ENCODE assay signal across 15 cellular contexts in the genomic region with DNA sequence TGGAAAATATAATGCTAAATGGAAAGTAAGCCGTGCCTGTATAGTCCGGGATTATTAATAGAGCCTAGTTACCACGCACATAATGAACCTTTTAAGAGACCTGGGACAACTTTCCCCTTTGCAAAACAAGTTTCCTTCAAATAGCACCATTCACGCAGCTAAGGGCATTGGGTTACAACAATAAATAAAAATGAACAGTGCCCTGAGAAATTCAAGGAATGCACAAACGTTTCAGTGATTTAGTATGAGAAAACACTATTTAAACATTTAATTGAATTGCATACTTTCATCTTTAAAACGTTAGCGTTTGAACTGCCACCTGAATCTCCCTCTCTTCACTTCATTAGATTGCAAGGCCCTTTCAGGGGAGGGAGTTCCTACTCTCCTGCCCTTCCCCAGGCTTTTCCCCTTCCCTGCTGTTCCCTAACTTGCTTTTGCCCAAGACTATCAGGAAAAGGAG. TPM values are rescaled to one million over a fixed set of nuclear protein-coding genes. Genes with fewer than 3 reads are reported as not detected.
DNase-seq lines count a peak whose midpoint lies in the region; ATAC-seq and TF ChIP-seq lines count a peak whose summit lies in the region.
"Had no signal": no experiment of that assay in that cellular context is flagged by ENCODE, and none has a peak within 500 bp of the region (broad histone marks: within the 10 kb centered on the region; RNA-seq: fewer than 3 reads in every experiment).

No MANE protein-coding gene starts in this region.

- H3K27me3 Mint-ChIP-seq in activated T-helper 1 cell treated with anti-CD3 and anti-CD28 coated beads, Interleukin-12 subunit alpha, Interleukin-12 subunit beta, Interleukin-2, Interleukin-4 antibody, amounts not matched to agents 30 ng/mL and 10 ng/mL and 1 ng/mL, durations not matched to agents 14 hours and 24 hours and 36 hours (ENCODE audit: insufficient read depth): peaks cover 5% of the 10 kb centered on the region

- H3K36me3 ChIP-seq in left ventricle myocardium inferior (no peaks in the 10 kb centered on the region), body of pancreas (replicated peaks in 1 of 2; ENCODE audit: insufficient read depth in 1 of 2, low read depth in 2 of 2) (no peaks in the 10 kb centered on the region)

- H3K27me3 ChIP-seq in left ventricle myocardium inferior (ENCODE audit: low read depth) (no peaks in the 10 kb centered on the region), body of pancreas (no peaks in the 10 kb centered on the region)

- H3K27ac Mint-ChIP-seq in activated T-helper 1 cell treated with anti-CD3 and anti-CD28 coated beads, Interleukin-12 subunit alpha, Interleukin-12 subunit beta, Interleukin-2, Interleukin-4 antibody, amounts not matched to agents 30 ng/mL and 10 ng/mL and 1 ng/mL, durations not matched to agents 14 hours and 24 hours and 36 hours: no peak overlapping the region
- H3K27ac Mint-ChIP-seq: activated naive CD8-positive, alpha-beta T cell treated with anti-CD3 and anti-CD28 coated beads, Interleukin-2, amount 10 ng/mL, durations not matched to agents 7 days and 5 days had no signal

- H3K9me3 Mint-ChIP-seq in activated T-helper 1 cell treated with anti-CD3 and anti-CD28 coated beads, Interleukin-12 subunit alpha, Interleukin-12 subunit beta, Interleukin-2, Interleukin-4 antibody, amounts not matched to agents 30 ng/mL and 10 ng/mL and 1 ng/mL, durations not matched to agents 14 hours and 24 hours and 36 hours: no peaks in the 10 kb centered on the region
- H3K9me3 Mint-ChIP-seq: activated naive CD8-positive, alpha-beta T cell treated with anti-CD3 and anti-CD28 coated beads, Interleukin-2, amount 10 ng/mL, durations not matched to agents 7 days and 5 days had no signal

- DNase-seq in left ventricle myocardium inferior (no peak), Right ventricle myocardium superior (no peak), body of pancreas (no peak), left kidney (ENCODE audit: low read depth, low spot score) (peak; percentile 77)
- DNase-seq in activated T-helper 1 cell treated with anti-CD3 and anti-CD28 coated beads, Interleukin-12 subunit alpha, Interleukin-12 subunit beta, Interleukin-2, Interleukin-4 antibody, amounts not matched to agents 30 ng/mL and 10 ng/mL and 1 ng/mL, durations not matched to agents 14 hours and 24 hours and 36 hours (ENCODE audit: low spot score): no peak
- DNase-seq: activated naive CD8-positive, alpha-beta T cell treated with anti-CD3 and anti-CD28 coated beads, Interleukin-2, amount 10 ng/mL, durations not matched to agents 7 days and 5 days; foreskin keratinocyte; KG1; mucosa of descending colon; NCI-H2171 treated with DMSO at 0.1 percent for 48 hours; SIG-M5; substantia nigra had no signal

- H3K27ac ChIP-seq in left ventricle myocardium inferior (replicated peaks): peak overlapping the region; percentile 42
- H3K27ac ChIP-seq in body of pancreas: peak overlapping the region in 3 of 4 donors; percentile 48 to 64 (median 51)
- H3K27ac ChIP-seq: foreskin keratinocyte had no signal

- WGBS in body of pancreas, 2 donors: 43 to 52% methylated on average over 7 of the region's 7 CpGs

- H3K4me3 Mint-ChIP-seq in activated T-helper 1 cell treated with anti-CD3 and anti-CD28 coated beads, Interleukin-12 subunit alpha, Interleukin-12 subunit beta, Interleukin-2, Interleukin-4 antibody, amounts not matched to agents 30 ng/mL and 10 ng/mL and 1 ng/mL, durations not matched to agents 14 hours and 24 hours and 36 hours: no peak overlapping the region
- H3K4me3 Mint-ChIP-seq: activated naive CD8-positive, alpha-beta T cell treated with anti-CD3 and anti-CD28 coated beads, Interleukin-2, amount 10 ng/mL, durations not matched to agents 7 days and 5 days had no signal

- no peak for TF ChIP-seq POLR2A in body of pancreas (IDR thresholded peaks at IDR 0.05)

- TF ChIP-seq CTCF in left ventricle myocardium inferior (IDR thresholded peaks at IDR 0.05; ENCODE audit: borderline replicate concordance) (no peak), body of pancreas (IDR thresholded peaks at IDR 0.05) (no peak)

- no peaks in the 10 kb centered on the region for H3K36me3 Mint-ChIP-seq in activated T-helper 1 cell treated with anti-CD3 and anti-CD28 coated beads, Interleukin-12 subunit alpha, Interleukin-12 subunit beta, Interleukin-2, Interleukin-4 antibody, amounts not matched to agents 30 ng/mL and 10 ng/mL and 1 ng/mL, durations not matched to agents 14 hours and 24 hours and 36 hours (ENCODE audit: low read depth)
- H3K36me3 Mint-ChIP-seq: activated naive CD8-positive, alpha-beta T cell treated with anti-CD3 and anti-CD28 coated beads, Interleukin-2, amount 10 ng/mL, durations not matched to agents 7 days and 5 days had no signal

- intact Hi-C loops in left ventricle myocardium inferior (cut with micrococcal nuclease): no loop called here
- intact Hi-C loops in Right ventricle myocardium superior (cut with DNase I): no loop called here
- intact Hi-C loops in body of pancreas (cut with DNase I): loop anchor here (5.0 kb wide), 1 partner anchor 41 kb away; no protein-coding TSS in a partner anchor
- intact Hi-C loops in activated T-helper 1 cell treated with anti-CD3 and anti-CD28 coated beads, Interleukin-12 subunit alpha, Interleukin-12 subunit beta, Interleukin-2, Interleukin-4 antibody, amounts not matched to agents 30 ng/mL and 10 ng/mL and 1 ng/mL, durations not matched to agents 14 hours and 24 hours and 36 hours (cut with micrococcal nuclease): no loop called here

- no peaks in the 10 kb centered on the region for H3K9me3 ChIP-seq in left ventricle myocardium inferior (replicated peaks)
- no peaks in the 10 kb centered on the region for H3K9me3 ChIP-seq in body of pancreas
- H3K9me3 ChIP-seq: mucosa of descending colon had no signal

- ATAC-seq in Right ventricle myocardium superior (ENCODE audit: poor library complexity) (no peak), body of pancreas (peak; percentile 28), HG03196 (IDR thresholded peaks at IDR 0.05; ENCODE audit: unreplicated experiment) (no peak), GM21526 (IDR thresholded peaks at IDR 0.05; ENCODE audit: low FRiP score, unreplicated experiment) (no peak), HG03025 (IDR thresholded peaks at IDR 0.05; ENCODE audit: low FRiP score, unreplicated experiment) (no peak)
- ATAC-seq: foreskin keratinocyte, mucosa of descending colon had no signal

- H3K4me3 ChIP-seq in left ventricle myocardium inferior (no peak overlapping the region), body of pancreas (no peak overlapping the region)
- H3K4me3 ChIP-seq: mucosa of descending colon had no signal

- peaks cover 100% of the 10 kb centered on the region for H3K4me1 ChIP-seq in left ventricle myocardium inferior
- H3K4me1 ChIP-seq in body of pancreas: peaks cover 72% of the 10 kb centered on the region

- no peaks in the 10 kb centered on the region for H3K4me1 Mint-ChIP-seq in activated T-helper 1 cell treated with anti-CD3 and anti-CD28 coated beads, Interleukin-12 subunit alpha, Interleukin-12 subunit beta, Interleukin-2, Interleukin-4 antibody, amounts not matched to agents 30 ng/mL and 10 ng/mL and 1 ng/mL, durations not matched to agents 14 hours and 24 hours and 36 hours (ENCODE audit: low read depth)

RNA-seq across cellular contexts. Expression of a gene that starts 46.3 kb away (rescaled TPM):
- total RNA-seq in left ventricle myocardium inferior (20.3 TPM), Right ventricle myocardium superior (14.1 TPM), body of pancreas (10 to 100 TPM; 14.0 to 25.4 TPM)
- total RNA-seq in activated T-helper 1 cell treated with anti-CD3 and anti-CD28 coated beads, Interleukin-12 subunit alpha, Interleukin-12 subunit beta, Interleukin-2, Interleukin-4 antibody, amounts not matched to agents 30 ng/mL and 10 ng/mL and 1 ng/mL, durations not matched to agents 14 hours and 24 hours and 36 hours: 0.34 and 0.83 TPM in 2 replicates
- total RNA-seq: foreskin keratinocyte had no signal
